Comparison of ENCODE assay signal across 8 cellular contexts in the genomic region with DNA sequence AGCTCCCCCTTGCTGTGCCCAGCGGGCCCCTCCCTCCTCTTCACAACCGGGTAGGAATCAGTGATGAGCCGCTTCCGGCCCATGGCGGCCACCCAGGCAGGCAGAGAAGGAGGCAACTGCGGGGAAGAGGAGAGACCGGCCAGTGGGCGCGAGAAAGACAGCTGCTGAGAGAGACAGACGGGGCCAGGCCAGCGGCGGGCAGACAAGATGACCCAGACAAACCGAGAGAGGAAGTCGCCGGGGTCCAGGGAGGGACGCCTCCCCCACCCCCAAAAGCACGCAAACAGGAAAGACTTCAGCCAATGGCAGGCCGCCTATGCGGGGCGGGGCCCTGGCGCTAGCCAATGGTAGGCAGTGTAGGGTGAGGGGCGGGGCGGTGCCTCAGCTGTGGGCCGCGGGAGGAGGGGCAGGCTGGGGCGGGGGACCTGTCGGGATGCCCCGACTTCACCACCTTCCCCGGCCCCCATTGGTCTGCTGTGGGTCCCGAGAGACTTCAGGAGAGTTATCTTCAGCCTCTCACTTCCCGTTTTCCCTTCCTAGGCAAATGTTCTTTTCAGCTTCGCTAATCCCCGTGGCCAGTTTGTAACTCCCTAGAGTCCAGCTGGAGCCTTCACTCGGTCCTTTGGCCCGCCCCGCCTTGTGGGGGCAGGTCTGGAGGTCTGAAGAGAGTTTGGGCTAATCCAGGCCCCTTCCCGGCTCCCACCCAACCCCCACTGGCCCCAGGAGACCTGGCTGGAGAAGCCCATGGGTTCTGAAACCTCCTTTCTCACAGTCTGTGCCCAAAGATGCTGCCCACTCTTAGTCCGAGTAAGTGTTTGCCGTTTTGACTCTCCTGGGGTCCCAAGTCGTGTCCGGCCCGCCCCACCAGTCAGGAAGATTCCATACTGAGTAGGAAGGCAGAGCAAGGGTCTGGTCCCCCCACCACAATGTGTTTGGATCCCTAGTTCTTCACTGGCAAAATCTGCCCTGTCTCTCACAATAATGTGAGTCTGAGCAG. TPM values are rescaled to one million over a fixed set of nuclear protein-coding genes. Genes with fewer than 3 reads are reported as not detected.
DNase-seq lines count a peak whose midpoint lies in the region; ATAC-seq and TF ChIP-seq lines count a peak whose summit lies in the region.

TSS of gene POLD4 (minus strand) at position 230 of the 997 bp plus-strand sequence. CDS start at position 83, 147 bp downstream.

- peak within 1 kb of the TSS; percentile 96 for H3K4me3 Mint-ChIP-seq in activated T-helper 2 cell treated with anti-CD3 and anti-CD28 coated beads, Interferon-gamma antibody, Interleukin-2, Interleukin-4, amounts not matched to agents 10 μg/mL and 5 μg/mL and 100 μg/mL, durations not matched to agents 14 hours and 24 hours and 36 hours (ENCODE audit: low read depth)
- H3K4me3 Mint-ChIP-seq in natural killer cell treated with Interleukin-12 subunit alpha and Interleukin-12 subunit beta and Interleukin-15 and Interleukin-18, amount 100 ng/mL, for 72 hours = peak within 1 kb of the TSS; percentile 91

- H3K79me2 ChIP-seq in Loucy (ENCODE audit: insufficient read depth, low read length) = peaks cover 9% of the 10 kb centered on the region; the same call in 1 of the 2 replicates

- no peak for TF ChIP-seq CTCF in Loucy (conservative IDR thresholded peaks at IDR 0.05; ENCODE audit: low read length)
- TF ChIP-seq CTCF in RWPE2 (IDR thresholded peaks at IDR 0.05; ENCODE audit: poor library complexity, severe bottlenecking) = no peak

- H3K9me3 ChIP-seq in Loucy (ENCODE audit: insufficient read depth, low read depth, low read length) (no peaks in the 10 kb centered on the region), RWPE2 (ENCODE audit: severe bottlenecking) (no peaks in the 10 kb centered on the region)

- peak within 1 kb of the TSS; percentile 77 for H3K4me3 ChIP-seq in H7 (ENCODE audit: insufficient read depth, low read depth, low read length)
- H3K4me3 ChIP-seq in Loucy (ENCODE audit: low read length, poor library complexity, severe bottlenecking) = peak within 1 kb of the TSS; percentile 78
- peak within 1 kb of the TSS; percentile 70 for H3K4me3 ChIP-seq in RWPE2 (ENCODE audit: severe bottlenecking)

- H3K9ac ChIP-seq in Loucy (ENCODE audit: low read depth, low read length, poor library complexity, severe bottlenecking) = peak within 1 kb of the TSS; percentile 74

- H3K27me3 ChIP-seq in H7 (ENCODE audit: control insufficient read depth, insufficient read depth, low read length) (no peaks in the 10 kb centered on the region; the same call in 1 of the 2 replicates), Loucy (ENCODE audit: insufficient read depth, low read length, poor library complexity, severe bottlenecking) (no peaks in the 10 kb centered on the region), RWPE2 (ENCODE audit: insufficient read depth, poor library complexity, severe bottlenecking) (no peaks in the 10 kb centered on the region)

- H3F3A ChIP-seq in Loucy (ENCODE audit: low read depth) = no peaks in the 10 kb centered on the region

- no peaks in the 10 kb centered on the region for H3K36me3 ChIP-seq in H7 (replicated peaks; ENCODE audit: control insufficient read depth, insufficient read depth, low read length)
- H3K36me3 ChIP-seq in Loucy (ENCODE audit: insufficient read depth, low read length) = no peaks in the 10 kb centered on the region
- peaks cover 4% of the 10 kb centered on the region; the same call in 1 of the 2 replicates for H3K36me3 ChIP-seq in RWPE2 (ENCODE audit: low read depth)

- H4K20me1 ChIP-seq in Loucy (ENCODE audit: insufficient read depth, low read length, poor library complexity, severe bottlenecking) = no peaks in the 10 kb centered on the region

- peak within 1 kb of the TSS; percentile 86 for H2AFZ ChIP-seq in Loucy (ENCODE audit: low read length)

- peak; percentile 94 for DNase-seq in ELF-1 (ENCODE audit: low read depth, low spot score)
- peak; percentile 99 for DNase-seq in H7
- DNase-seq in RWPE2 (ENCODE audit: low spot score) = peak; percentile 95
- DNase-seq in activated T-helper 2 cell treated with anti-CD3 and anti-CD28 coated beads, Interferon-gamma antibody, Interleukin-2, Interleukin-4, amounts not matched to agents 10 μg/mL and 5 μg/mL and 100 μg/mL, durations not matched to agents 14 hours and 24 hours and 36 hours (ENCODE audit: low spot score) = peak; percentile 94
- peak; percentile 84 for DNase-seq in fibroblast of peridontal ligament (ENCODE audit: extremely low read depth)
- DNase-seq in natural killer cell treated with Interleukin-12 subunit alpha and Interleukin-12 subunit beta and Interleukin-15 and Interleukin-18, amount 100 ng/mL, for 72 hours (ENCODE audit: low spot score) = peak; percentile 98
- peak; percentile 93 for DNase-seq in stimulated activated naive CD4-positive, alpha-beta T cell treated with Interleukin-2 at 50 U/mL for 16 hours (lab: John Stamatoyannopoulos, UW)

- H3K4me2 ChIP-seq in Loucy (ENCODE audit: low read depth, low read length, poor library complexity, severe bottlenecking) = peak within 1 kb of the TSS; percentile 100

- peak; percentile 77 for ATAC-seq in RWPE2 (ENCODE audit: low read depth)
- ATAC-seq in natural killer cell treated with Interleukin-12 subunit alpha and Interleukin-12 subunit beta and Interleukin-15 and Interleukin-18, amount 100 ng/mL, for 72 hours = peak; percentile 97

- no peaks in the 10 kb centered on the region for H3K9me3 Mint-ChIP-seq in activated T-helper 2 cell treated with anti-CD3 and anti-CD28 coated beads, Interferon-gamma antibody, Interleukin-2, Interleukin-4, amounts not matched to agents 10 μg/mL and 5 μg/mL and 100 μg/mL, durations not matched to agents 14 hours and 24 hours and 36 hours
- H3K9me3 Mint-ChIP-seq in natural killer cell treated with Interleukin-12 subunit alpha and Interleukin-12 subunit beta and Interleukin-15 and Interleukin-18, amount 100 ng/mL, for 72 hours = no peaks in the 10 kb centered on the region

- H3K4me1 ChIP-seq in Loucy (ENCODE audit: insufficient read depth, low read length, poor library complexity, severe bottlenecking) (peaks cover 36% of the 10 kb centered on the region), RWPE2 (ENCODE audit: insufficient read depth, poor library complexity, severe bottlenecking) (peaks cover 38% of the 10 kb centered on the region)

- intact Hi-C loops in activated T-helper 2 cell treated with anti-CD3 and anti-CD28 coated beads, Interferon-gamma antibody, Interleukin-2, Interleukin-4, amounts not matched to agents 10 μg/mL and 5 μg/mL and 100 μg/mL, durations not matched to agents 14 hours and 24 hours and 36 hours (cut with micrococcal nuclease) = loop anchor here (1.0 to 5.0 kb wide), 4 partner anchors 21 to 155 kb away; partner anchors contain the start of genes AIP and CDK2AP2

- peak within 1 kb of the TSS; percentile 95 for H3K27ac ChIP-seq in RWPE2 (ENCODE audit: poor library complexity, severe bottlenecking)

- H3K4me1 Mint-ChIP-seq in activated T-helper 2 cell treated with anti-CD3 and anti-CD28 coated beads, Interferon-gamma antibody, Interleukin-2, Interleukin-4, amounts not matched to agents 10 μg/mL and 5 μg/mL and 100 μg/mL, durations not matched to agents 14 hours and 24 hours and 36 hours (ENCODE audit: low read depth) = peaks cover 35% of the 10 kb centered on the region
- peaks cover 28 to 39% of the 10 kb centered on the region in 2 donors for H3K4me1 Mint-ChIP-seq in natural killer cell treated with Interleukin-12 subunit alpha and Interleukin-12 subunit beta and Interleukin-15 and Interleukin-18, amount 100 ng/mL, for 72 hours (ENCODE audit: low read depth in 2 of 2)

- no peaks in the 10 kb centered on the region for H3K36me3 Mint-ChIP-seq in activated T-helper 2 cell treated with anti-CD3 and anti-CD28 coated beads, Interferon-gamma antibody, Interleukin-2, Interleukin-4, amounts not matched to agents 10 μg/mL and 5 μg/mL and 100 μg/mL, durations not matched to agents 14 hours and 24 hours and 36 hours (ENCODE audit: low read depth)
- no peaks in the 10 kb centered on the region for H3K36me3 Mint-ChIP-seq in natural killer cell treated with Interleukin-12 subunit alpha and Interleukin-12 subunit beta and Interleukin-15 and Interleukin-18, amount 100 ng/mL, for 72 hours

- H3K27ac Mint-ChIP-seq in activated T-helper 2 cell treated with anti-CD3 and anti-CD28 coated beads, Interferon-gamma antibody, Interleukin-2, Interleukin-4, amounts not matched to agents 10 μg/mL and 5 μg/mL and 100 μg/mL, durations not matched to agents 14 hours and 24 hours and 36 hours = peak within 1 kb of the TSS; percentile 100
- peak within 1 kb of the TSS; percentile 95 to 96 for H3K27ac Mint-ChIP-seq in natural killer cell treated with Interleukin-12 subunit alpha and Interleukin-12 subunit beta and Interleukin-15 and Interleukin-18, amount 100 ng/mL, for 72 hours

- H3K9me2 ChIP-seq in Loucy (replicated peaks; ENCODE audit: low read depth, low read length) = no peaks in the 10 kb centered on the region

- H3K27me3 Mint-ChIP-seq in activated T-helper 2 cell treated with anti-CD3 and anti-CD28 coated beads, Interferon-gamma antibody, Interleukin-2, Interleukin-4, amounts not matched to agents 10 μg/mL and 5 μg/mL and 100 μg/mL, durations not matched to agents 14 hours and 24 hours and 36 hours (ENCODE audit: low read depth) = peaks cover 10% of the 10 kb centered on the region
- peaks cover 7% of the 10 kb centered on the region in 2 donors for H3K27me3 Mint-ChIP-seq in natural killer cell treated with Interleukin-12 subunit alpha and Interleukin-12 subunit beta and Interleukin-15 and Interleukin-18, amount 100 ng/mL, for 72 hours

RNA-seq across cellular contexts. Expression of gene POLD4, which starts in this region (rescaled TPM):
- total RNA-seq in H7 (2014; rRNA removed; shearing (Covaris generic)) = 49.8 and 53.9 TPM in 2 replicates
- 41.1 and 50.1 TPM in 2 replicates for total RNA-seq in activated T-helper 2 cell treated with anti-CD3 and anti-CD28 coated beads, Interferon-gamma antibody, Interleukin-2, Interleukin-4, amounts not matched to agents 10 μg/mL and 5 μg/mL and 100 μg/mL, durations not matched to agents 14 hours and 24 hours and 36 hours
- total RNA-seq in natural killer cell treated with Interleukin-12 subunit alpha and Interleukin-12 subunit beta and Interleukin-15 and Interleukin-18, amount 100 ng/mL, for 72 hours = 10 to 100 TPM; 25.7 to 46.4 TPM

Comparison
In these comparisons a context has a peak if more than half of its experiments do, and no peak if none do; other contexts are left out.
1. Peak in every context shown above with its lines: DNase-seq, ATAC-seq, H3K4me3 ChIP-seq and H3K27ac ChIP-seq.